ENCODE assay signal across 8 cellular contexts in the genomic region with DNA sequence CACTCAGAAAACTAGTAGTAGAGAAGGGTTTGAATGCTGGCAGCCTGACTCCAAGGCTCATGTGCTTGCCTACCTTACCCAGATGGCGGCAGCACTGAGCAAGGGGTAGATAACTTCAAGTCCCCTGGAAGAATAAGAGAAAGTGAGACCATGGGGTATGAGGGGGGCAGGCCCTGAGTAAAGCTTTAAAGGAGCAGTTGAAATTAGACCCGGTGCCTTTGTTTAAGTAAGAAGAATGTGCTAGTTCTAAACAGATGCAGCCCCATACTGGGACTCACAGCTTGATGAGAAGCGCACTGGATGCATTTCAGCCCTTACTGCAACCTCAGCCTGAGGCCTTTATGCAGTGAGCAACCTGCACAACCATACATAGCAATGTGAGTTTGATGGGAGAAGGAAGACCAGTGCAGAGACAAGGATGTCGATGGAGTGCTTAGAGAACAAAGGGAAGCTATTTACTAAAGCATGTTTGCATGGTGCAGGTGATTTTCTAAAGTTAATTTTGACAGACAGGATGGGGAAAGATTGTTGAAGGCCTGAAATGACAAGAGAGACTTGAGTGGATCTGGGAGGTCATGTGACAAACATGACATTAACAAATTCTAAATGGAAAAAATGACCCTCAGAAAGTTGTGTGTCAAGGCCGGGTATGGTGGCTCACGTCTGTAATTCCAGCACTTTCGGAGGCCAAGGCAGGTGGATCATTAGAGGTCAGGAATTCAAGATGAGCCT. TPM values are rescaled to one million over a fixed set of nuclear protein-coding genes. Genes with fewer than 3 reads are reported as not detected.
DNase-seq lines count a peak whose midpoint lies in the region; ATAC-seq and TF ChIP-seq lines count a peak whose summit lies in the region.

No MANE protein-coding gene starts in this region.

- H3K27ac Mint-ChIP-seq in central memory CD8-positive, alpha-beta T cell (ENCODE audit: low read depth), result peak overlapping the region; percentile 98
- peak overlapping the region; percentile 7 for H3K27ac Mint-ChIP-seq in nephron progenitor cell

- peak; percentile 52 for ATAC-seq in central memory CD8-positive, alpha-beta T cell (replicated peaks; ENCODE audit: extremely low read depth, poor library complexity, severe bottlenecking)
- ATAC-seq in aorta (ENCODE audit: low FRiP score), result no peak

- in situ Hi-C loops in GM13977 (cut with MboI; ENCODE audit: low pct_unique_long_range_greater_than_20kb, low sequenced_read_pairs, unreplicated experiment), result no loop called here

- WGBS in aorta, 2 donors, result 60 to 64% methylated on average over 7 of the region's 7 CpGs

- no peaks in the 10 kb centered on the region for H3K27me3 ChIP-seq in SU-DHL-6 (ENCODE audit: low read length)
- peaks cover 0 to 2% of the 10 kb centered on the region in 2 donors for H3K27me3 ChIP-seq in aorta (ENCODE audit: control insufficient read depth in 1 of 2, insufficient read depth in 2 of 2, low read length in 1 of 2)

- no peak overlapping the region for H2AFZ ChIP-seq in SU-DHL-6 (ENCODE audit: low read depth, low read length, severe bottlenecking)

- TF ChIP-seq CTCF in GM13977 (IDR thresholded peaks at IDR 0.05; ENCODE audit: extremely low read depth, insufficient read depth, missing control alignments), result peak; percentile 73
- TF ChIP-seq CTCF in SU-DHL-6 (IDR thresholded peaks at IDR 0.05; ENCODE audit: insufficient read depth, low read length, poor library complexity, severe bottlenecking), result peak; percentile 38
- TF ChIP-seq CTCF in nephron progenitor cell (IDR thresholded peaks at IDR 0.05), result peak; percentile 48

- H3K27me3 Mint-ChIP-seq in central memory CD8-positive, alpha-beta T cell, result no peaks in the 10 kb centered on the region
- peaks cover 3% of the 10 kb centered on the region for H3K27me3 Mint-ChIP-seq in nephron progenitor cell (ENCODE audit: low read depth, poor library complexity)

- no peaks in the 10 kb centered on the region for H3K36me3 ChIP-seq in SU-DHL-6 (ENCODE audit: low read length)
- H3K36me3 ChIP-seq in aorta (ENCODE audit: control insufficient read depth in 1 of 2, insufficient read depth in 2 of 2, low read length in 1 of 2), result no peaks in the 10 kb centered on the region

- DNase-seq in AML-193 (lab: John Stamatoyannopoulos, UW), result peak; percentile 34 to 50
- DNase-seq in GM13977 (ENCODE audit: low spot score), result peak; percentile 52
- peak in 1 of 2 donors; percentile 54 for DNase-seq in central memory CD8-positive, alpha-beta T cell (ENCODE audit: low spot score in 2 of 2)
- DNase-seq in nephron progenitor cell, result peak; percentile 24
- DNase-seq in GOT3 (lab: John Stamatoyannopoulos, UW), result no peak
- no peak for DNase-seq in aorta
- DNase-seq in NCI-H1048 (lab: John Stamatoyannopoulos, UW), result no peak

- H3K9me3 ChIP-seq in SU-DHL-6 (ENCODE audit: insufficient read depth, low read length) (no peaks in the 10 kb centered on the region), aorta (ENCODE audit: control insufficient read depth, low read length) (no peaks in the 10 kb centered on the region)

- H3F3A ChIP-seq in SU-DHL-6 (ENCODE audit: insufficient read depth), result no peaks in the 10 kb centered on the region

- H3K4me3 ChIP-seq in SU-DHL-6 (ENCODE audit: insufficient read depth, low read length, poor library complexity, severe bottlenecking), result no peak overlapping the region
- no peak overlapping the region for H3K4me3 ChIP-seq in aorta (ENCODE audit: low read length in 2 of 2)

- H3K9me2 ChIP-seq in SU-DHL-6 (replicated peaks; ENCODE audit: insufficient read depth, low read length), result no peaks in the 10 kb centered on the region

- peak overlapping the region; percentile 77 for H3K4me3 Mint-ChIP-seq in central memory CD8-positive, alpha-beta T cell
- H3K4me3 Mint-ChIP-seq in nephron progenitor cell, result no peak overlapping the region

- intact Hi-C loops in aorta (cut with DNase I), result no loop called here

- H3K79me2 ChIP-seq in SU-DHL-6 (ENCODE audit: insufficient read depth, low read length), result no peaks in the 10 kb centered on the region

- H3K9ac ChIP-seq in SU-DHL-6 (ENCODE audit: low read length), result no peak overlapping the region

- no peak overlapping the region for H3K4me2 ChIP-seq in SU-DHL-6 (ENCODE audit: low read depth, low read length, poor library complexity, severe bottlenecking)

- peaks cover 56% of the 10 kb centered on the region for H3K4me1 Mint-ChIP-seq in central memory CD8-positive, alpha-beta T cell
- H3K4me1 Mint-ChIP-seq in nephron progenitor cell, result peaks cover 54% of the 10 kb centered on the region

- H3K27ac ChIP-seq in SU-DHL-6 (ENCODE audit: low read depth, low read length), result no peak overlapping the region
- H3K27ac ChIP-seq in aorta (ENCODE audit: low read depth in 1 of 2, low read length in 2 of 2), result no peak overlapping the region

- H4K20me1 ChIP-seq in SU-DHL-6 (ENCODE audit: low read depth, low read length), result no peaks in the 10 kb centered on the region

- H3K36me3 Mint-ChIP-seq in central memory CD8-positive, alpha-beta T cell (ENCODE audit: insufficient read depth), result peaks cover 29% of the 10 kb centered on the region
- no peaks in the 10 kb centered on the region for H3K36me3 Mint-ChIP-seq in nephron progenitor cell (ENCODE audit: low read depth)

- no peaks in the 10 kb centered on the region for H3K9me3 Mint-ChIP-seq in central memory CD8-positive, alpha-beta T cell
- H3K9me3 Mint-ChIP-seq in nephron progenitor cell, result no peaks in the 10 kb centered on the region

- H3K4me1 ChIP-seq in aorta (ENCODE audit: control insufficient read depth in 1 of 2, insufficient read depth in 2 of 2, low read length in 2 of 2), result no peaks in the 10 kb centered on the region

RNA-seq across cellular contexts. Expression of gene TMA7B, which starts 27.1 kb away (rescaled TPM):
- total RNA-seq in aorta, result under 1 TPM; 0.39 to 0.42 TPM
- polyA plus RNA-seq in aorta, result not detected

RNA-seq across cellular contexts. Expression of gene GRAP2, which starts 32.2 kb away (rescaled TPM):
- total RNA-seq in aorta, result 1 to 10 TPM; 2.0 to 3.6 TPM
- polyA plus RNA-seq in aorta, result under 1 TPM in 1 of 2 donors, not detected in 1; 0.05 TPM

RNA-seq across cellular contexts. Expression of gene ENTHD1, which starts 39.5 kb away (rescaled TPM):
- under 1 TPM in 1 of 2 donors, not detected in 1; 0.12 TPM for total RNA-seq in aorta
- polyA plus RNA-seq in aorta, result not detected

Comparison
In these comparisons a context has a peak if more than half of its experiments do, and no peak if none do; other contexts are left out.
1. DNase-seq: peak in AML-193 (2 of 2), GM13977 (single experiment) and nephron progenitor cell (single experiment); none in GOT3 (single experiment), aorta (0 of 2) and NCI-H1048 (single experiment).
2. Peak in every context shown above with its lines, with median percentiles within 50 percentile points of each other: CTCF ChIP-seq.